8 cellular contexts compared by ENCODE assay signal in the genomic region with DNA sequence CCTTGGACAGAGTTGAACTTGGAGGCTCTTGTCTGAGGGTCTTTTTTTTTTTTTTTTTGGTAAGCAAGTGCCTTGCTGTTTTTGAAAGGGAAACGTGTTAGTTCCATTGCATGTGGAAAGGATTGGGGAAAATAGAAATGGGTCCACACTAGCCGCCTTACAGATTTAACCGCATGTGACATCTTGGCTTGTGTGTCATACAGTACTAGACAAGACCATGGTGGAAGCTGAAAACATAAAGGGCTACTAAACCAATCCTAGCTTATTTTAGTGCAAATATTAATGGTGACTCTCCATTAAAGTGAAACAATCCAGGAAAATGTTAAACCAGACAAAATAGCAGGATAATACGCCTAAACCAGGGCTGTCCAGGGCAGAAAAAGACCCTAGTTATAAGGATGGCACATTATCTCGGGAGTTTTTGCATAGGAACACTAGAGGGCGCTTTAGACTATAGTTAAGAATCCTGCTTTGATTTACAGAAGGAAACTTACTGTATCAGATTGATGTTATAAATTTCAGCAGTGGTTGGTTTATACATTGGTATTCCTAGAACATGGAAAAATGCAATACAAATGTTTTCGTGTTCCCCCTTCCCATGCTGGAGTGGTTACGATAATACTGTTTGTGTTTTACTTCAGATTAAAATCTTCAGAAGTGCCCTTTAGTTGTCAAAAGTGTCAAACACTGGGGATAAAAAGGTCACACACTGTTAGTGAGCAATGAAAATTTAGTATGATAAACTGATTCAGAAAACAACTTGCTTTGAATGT. TPM values are rescaled to one million over a fixed set of nuclear protein-coding genes. Genes with fewer than 3 reads are reported as not detected.
A peak's percentile ranks its signal among the peaks of the same experiment; 100 is the strongest.
DNase-seq lines count a peak whose midpoint lies in the region; ATAC-seq and TF ChIP-seq lines count a peak whose summit lies in the region.

No MANE protein-coding gene starts in this region.

- no peak overlapping the region for H3K4me3 Mint-ChIP-seq in brain

- no peaks in the 10 kb centered on the region for H3K27me3 ChIP-seq in thyroid gland

- peak; percentile 83 to 89 for TF ChIP-seq CTCF in brain (conservative IDR thresholded peaks at IDR 0.05)
- TF ChIP-seq CTCF in thyroid gland (IDR thresholded peaks at IDR 0.05), result peak in 5 of 6 experiments; percentile 46 to 83 (median 72)

- H3K4me1 ChIP-seq in thyroid gland, result peaks cover 18 to 31% of the 10 kb centered on the region in 2 donors

- peaks cover 19% of the 10 kb centered on the region for H3K4me1 Mint-ChIP-seq in brain

- intact Hi-C loops in thyroid gland (cut with DNase I), result loop anchor here (5.0 kb wide), 1 partner anchor 178 kb away; no protein-coding TSS in a partner anchor

- no peaks in the 10 kb centered on the region for H3K36me3 ChIP-seq in thyroid gland

- 26 to 27% methylated on average over 8 of the region's 8 CpGs for WGBS in thyroid gland, 2 donors

- H3K9me3 ChIP-seq in thyroid gland, result no peaks in the 10 kb centered on the region

- H3K27me3 Mint-ChIP-seq in brain, result peaks cover 32% of the 10 kb centered on the region

- no peak for TF ChIP-seq POLR2A in thyroid gland (IDR thresholded peaks at IDR 0.05)

- H3K36me3 Mint-ChIP-seq in brain, result no peaks in the 10 kb centered on the region

- peak; percentile 43 for ATAC-seq in GM18499 (IDR thresholded peaks at IDR 0.05; ENCODE audit: insufficient read depth, unreplicated experiment)
- peak; percentile 72 for ATAC-seq in HG03520 (IDR thresholded peaks at IDR 0.05; ENCODE audit: unreplicated experiment)

- peak overlapping the region in 1 of 5 experiments; percentile 37 for H3K27ac Mint-ChIP-seq in brain

- peak; percentile 67 for DNase-seq in AG20443 (ENCODE audit: low spot score)
- DNase-seq in NCI-H748 treated with DMSO at 0.1 percent for 48 hours (lab: John Stamatoyannopoulos, UW), result peak; percentile 85
- DNase-seq in inferior parietal cortex (ENCODE audit: extremely low spot score), result peak; percentile 83
- no peak for DNase-seq in thyroid gland
- no peak for DNase-seq in activated gamma-delta T cell treated with Interleukin-2 at 50 U/mL for 16 hours

- H3K9me3 Mint-ChIP-seq in brain, result no peaks in the 10 kb centered on the region

- no peak overlapping the region for H3K27ac ChIP-seq in thyroid gland

- H3K4me3 ChIP-seq in thyroid gland (replicated peaks in 1 of 3), result no peak overlapping the region

RNA-seq across cellular contexts. Expression of a gene that starts 59.8 kb away (rescaled TPM):
- polyA plus RNA-seq in brain (ENCODE audit: insufficient read depth, low read depth, low replicate concordance), result 69.1 TPM
- 100 to 1,000 TPM; 165 to 211 (median 207) TPM for total RNA-seq in thyroid gland

Comparison
In these comparisons a context has a peak if more than half of its experiments do, and no peak if none do; other contexts are left out.
1. DNase-seq: peak in AG20443 (single experiment), NCI-H748 treated with DMSO at 0.1 percent for 48 hours (single experiment) and inferior parietal cortex (single experiment); none in thyroid gland (0 of 2) and activated gamma-delta T cell treated with Interleukin-2 at 50 U/mL for 16 hours (single experiment).